ENCODE assay signal across 10 cellular contexts in genomic region chr2:162063899-162064298, GRCh38. TPM values are rescaled to one million over a fixed set of nuclear protein-coding genes. Genes with fewer than 3 reads are reported as not detected.
DNase-seq lines count a peak whose midpoint lies in the region; ATAC-seq, FAIRE-seq and TF ChIP-seq lines count a peak whose summit lies in the region.
"Had no signal": no experiment of that assay in that cellular context is flagged by ENCODE, and none has a peak within 500 bp of the region (broad histone marks: within the 10 kb centered on the region; RNA-seq: fewer than 3 reads in every experiment).

No MANE protein-coding gene starts in this region.

- intact Hi-C loops in adrenal gland (cut with DNase I): no loop called here
- intact Hi-C loops in ascending aorta (cut with DNase I): no loop called here

- TF ChIP-seq POLR2A in adrenal gland (IDR thresholded peaks at IDR 0.05): no peak

- TF ChIP-seq CTCF in adrenal gland (IDR thresholded peaks at IDR 0.05) (no peak), ascending aorta (IDR thresholded peaks at IDR 0.05) (no peak)

- H3K9me3 ChIP-seq in HAP-1 (no peaks in the 10 kb centered on the region), adrenal gland (replicated peaks in 1 of 3) (no peaks in the 10 kb centered on the region), ascending aorta (no peaks in the 10 kb centered on the region)

- FAIRE-seq in HTR-8/SVneo (lab: Jason Lieb, UNC): no peak
- FAIRE-seq: astrocyte had no signal

- no peaks in the 10 kb centered on the region for H3K36me3 ChIP-seq in HAP-1 (replicated peaks)
- no peaks in the 10 kb centered on the region for H3K36me3 ChIP-seq in adrenal gland (replicated peaks in 1 of 2)
- no peaks in the 10 kb centered on the region for H3K36me3 ChIP-seq in ascending aorta

- WGBS in adrenal gland, 4 donors: 88 to 96% (median 92%) methylated on average over 3 of the region's 3 CpGs

- DNase-seq in germinal center (ENCODE audit: low spot score): peak; percentile 31
- no peak for DNase-seq in HAP-1 (ENCODE audit: low spot score in 2 of 2)
- no peak for DNase-seq in adrenal gland
- no peak for DNase-seq in HTR-8/SVneo (ENCODE audit: insufficient read length, low spot score)
- DNase-seq in ascending aorta (ENCODE audit: low spot score in 2 of 2): no peak
- DNase-seq: stimulated activated CD4-positive, alpha-beta T cell treated with anti-CD3 and anti-CD28 coated beads, Interleukin-2, amount 100 ng/mL, for 24 hours had no signal

- H3K27me3 ChIP-seq in HAP-1 (ENCODE audit: low read depth): no peaks in the 10 kb centered on the region
- no peaks in the 10 kb centered on the region for H3K27me3 ChIP-seq in adrenal gland
- H3K27me3 ChIP-seq in ascending aorta: no peaks in the 10 kb centered on the region

- H3K4me1 ChIP-seq in HAP-1 (no peaks in the 10 kb centered on the region), adrenal gland (replicated peaks in 1 of 2) (no peaks in the 10 kb centered on the region), ascending aorta (no peaks in the 10 kb centered on the region)

- H3K27ac ChIP-seq in adrenal gland (no peak overlapping the region), ascending aorta (no peak overlapping the region)

- H3K4me3 ChIP-seq in HAP-1: no peak overlapping the region
- no peak overlapping the region for H3K4me3 ChIP-seq in adrenal gland
- no peak overlapping the region for H3K4me3 ChIP-seq in ascending aorta

- ATAC-seq in GM18517 (IDR thresholded peaks at IDR 0.05; ENCODE audit: unreplicated experiment) (peak; percentile 34), GM21360 (IDR thresholded peaks at IDR 0.05; ENCODE audit: unreplicated experiment) (peak; percentile 45), HG03354 (IDR thresholded peaks at IDR 0.05; ENCODE audit: poor library complexity, severe bottlenecking, unreplicated experiment) (peak; percentile 49)

- in situ Hi-C loops in HAP-1 (cut with MboI; ENCODE audit: low sequenced_read_pairs): no loop called here

RNA-seq across cellular contexts. Expression of gene DPP4, which starts 10.1 kb away (rescaled TPM):
- total RNA-seq in adrenal gland (10 to 100 TPM in 3 of 8 donors, 1 to 10 TPM in 5; 1.9 to 49.2 (median 7.8) TPM), ascending aorta (1.7 TPM)
- 1 to 10 TPM in 1 of 3 donors, under 1 TPM in 2; 0.72 to 8.0 (median 0.77) TPM for polyA plus RNA-seq in adrenal gland
